ENCODE assay signal across 15 cellular contexts in genomic region chr16:963913-964695, GRCh38. TPM values are rescaled to one million over a fixed set of nuclear protein-coding genes. Genes with fewer than 3 reads are reported as not detected.
DNase-seq lines count a peak whose midpoint lies in the region; ATAC-seq and TF ChIP-seq lines count a peak whose summit lies in the region.
"Had no signal": no experiment of that assay in that cellular context is flagged by ENCODE, and none has a peak within 500 bp of the region (broad histone marks: within the 10 kb centered on the region; RNA-seq: fewer than 3 reads in every experiment).

No MANE protein-coding gene starts in this region.

- no peaks in the 10 kb centered on the region for H3K27me3 Mint-ChIP-seq in activated CD8-positive, alpha-beta T cell treated with anti-CD3 and anti-CD28 coated beads for 36 hours
- H3K27me3 Mint-ChIP-seq: stimulated activated naive B cell treated with anti-CD40 and anti-IgM and Interleukin-4, amounts not matched to agents 10 μg/mL and 1 μg/mL and 100 μg/mL, for 72 hours had no signal

- H3K9me3 ChIP-seq in skeletal muscle tissue (ENCODE audit: control insufficient read depth in 3 of 3, low read length in 3 of 3): no peaks in the 10 kb centered on the region
- H3K9me3 ChIP-seq: ascending aorta had no signal

- CTCF ChIA-PET in activated CD8-positive, alpha-beta T cell treated with anti-CD3 and anti-CD28 coated beads for 36 hours (lab: Charles Lee): interaction anchor here (0.7 to 1.2 kb wide), 4 partner anchors 16 to 93 kb away, joined by 3 to 4 read pairs (median 4); partner anchors contain the start of gene SOX8

- H3K9me3 Mint-ChIP-seq in activated CD8-positive, alpha-beta T cell treated with anti-CD3 and anti-CD28 coated beads for 36 hours: peaks cover 2% of the 10 kb centered on the region

- POLR2A ChIA-PET in activated CD8-positive, alpha-beta T cell treated with anti-CD3 and anti-CD28 coated beads for 36 hours (lab: Charles Lee): interaction anchor here (0.9 kb wide), 1 partner anchor 13 kb away, joined by 3 read pairs; no protein-coding TSS in a partner anchor

- H3K36me3 Mint-ChIP-seq in activated CD8-positive, alpha-beta T cell treated with anti-CD3 and anti-CD28 coated beads for 36 hours (ENCODE audit: low read depth): peaks cover 19% of the 10 kb centered on the region

- peak overlapping the region; percentile 41 for H3K4me3 Mint-ChIP-seq in activated CD8-positive, alpha-beta T cell treated with anti-CD3 and anti-CD28 coated beads for 36 hours
- H3K4me3 Mint-ChIP-seq: stimulated activated naive B cell treated with anti-CD40 and anti-IgM and Interleukin-4, amounts not matched to agents 10 μg/mL and 1 μg/mL and 100 μg/mL, for 72 hours had no signal

- DNase-seq in HFF-Myc (ENCODE audit: extremely low read depth, low read depth) (no peak), epithelial cell of esophagus (ENCODE audit: low read depth) (no peak)
- DNase-seq in activated CD8-positive, alpha-beta T cell treated with anti-CD3 and anti-CD28 coated beads for 36 hours: no peak
- no peak for DNase-seq in stimulated activated CD4-positive, alpha-beta T cell treated with anti-CD3 and anti-CD28 coated beads, Interleukin-12 subunit alpha, Interleukin-12 subunit beta, amount 100 ng/mL, for 4 hours
- DNase-seq: glutamatergic neuron; mesendoderm; NCI-H1694; OCI-M1; stimulated activated naive B cell treated with anti-CD40 and anti-IgM and Interleukin-4, amounts not matched to agents 10 μg/mL and 1 μg/mL and 100 μg/mL, for 72 hours; WERI-Rb-1 had no signal

- H3K27ac Mint-ChIP-seq in activated CD8-positive, alpha-beta T cell treated with anti-CD3 and anti-CD28 coated beads for 36 hours: peak overlapping the region; percentile 87
- H3K27ac Mint-ChIP-seq: stimulated activated naive B cell treated with anti-CD40 and anti-IgM and Interleukin-4, amounts not matched to agents 10 μg/mL and 1 μg/mL and 100 μg/mL, for 72 hours had no signal

- H3K4me1 Mint-ChIP-seq in activated CD8-positive, alpha-beta T cell treated with anti-CD3 and anti-CD28 coated beads for 36 hours (ENCODE audit: low read depth): peaks cover 23% of the 10 kb centered on the region

- H3K9ac ChIP-seq in skeletal muscle tissue (ENCODE audit: low read depth in 1 of 3, low read length in 3 of 3): peak overlapping the region in 1 of 3 donors; percentile 50

- no peak overlapping the region for H3K27ac ChIP-seq in skeletal muscle tissue (ENCODE audit: low read depth, low read length)
- H3K27ac ChIP-seq: ascending aorta, WERI-Rb-1 had no signal

- H3K27me3 ChIP-seq in skeletal muscle tissue (ENCODE audit: control insufficient read depth in 3 of 3, insufficient read depth in 3 of 3, low read length in 3 of 3): no peaks in the 10 kb centered on the region
- H3K27me3 ChIP-seq: ascending aorta had no signal

- H3K4me3 ChIP-seq in HFF-Myc (replicated peaks; ENCODE audit: low read depth, low read length): peak overlapping the region; percentile 18; the same call in 1 of the 2 replicates
- H3K4me3 ChIP-seq in epithelial cell of esophagus (ENCODE audit: low read length): peak overlapping the region; percentile 21
- peak overlapping the region; percentile 38 to 68 (median 46) for H3K4me3 ChIP-seq in skeletal muscle tissue (ENCODE audit: low read length in 3 of 3)
- H3K4me3 ChIP-seq: ascending aorta had no signal

- H3K36me3 ChIP-seq in skeletal muscle tissue (ENCODE audit: control insufficient read depth in 3 of 3, insufficient read depth in 3 of 3, low read length in 3 of 3): peaks cover 6 to 15% (median 13%) of the 10 kb centered on the region in 3 donors
- H3K36me3 ChIP-seq: WERI-Rb-1 had no signal

- ATAC-seq in activated CD8-positive, alpha-beta T cell treated with anti-CD3 and anti-CD28 coated beads for 36 hours: peak; percentile 34
- ATAC-seq in HG03520 (IDR thresholded peaks at IDR 0.05; ENCODE audit: unreplicated experiment) (no peak), GM21515 (IDR thresholded peaks at IDR 0.05; ENCODE audit: unreplicated experiment) (no peak), HG02885 (IDR thresholded peaks at IDR 0.05; ENCODE audit: poor library complexity, unreplicated experiment) (no peak)
- ATAC-seq: stimulated activated naive B cell treated with anti-CD40 and anti-IgM and Interleukin-4, amounts not matched to agents 10 μg/mL and 1 μg/mL and 100 μg/mL, for 72 hours had no signal

- H3K4me1 ChIP-seq in skeletal muscle tissue (ENCODE audit: control insufficient read depth in 3 of 3, insufficient read depth in 3 of 3, low read length in 3 of 3): peaks cover 4 to 20% (median 13%) of the 10 kb centered on the region in 3 donors
- H3K4me1 ChIP-seq: ascending aorta had no signal

- intact Hi-C loops in activated CD8-positive, alpha-beta T cell treated with anti-CD3 and anti-CD28 coated beads for 36 hours (cut with micrococcal nuclease): no loop called here

- TF ChIP-seq CTCF in HFF-Myc (IDR thresholded peaks at IDR 0.05; ENCODE audit: low read depth, low read length, missing control alignments): no peak
- no peak for TF ChIP-seq CTCF in activated CD8-positive, alpha-beta T cell treated with anti-CD3 and anti-CD28 coated beads for 36 hours (IDR thresholded peaks at IDR 0.05)
- TF ChIP-seq CTCF in epithelial cell of esophagus (IDR thresholded peaks at IDR 0.05; ENCODE audit: insufficient read depth, low read depth, low read length, missing control alignments): no peak

RNA-seq across cellular contexts. Expression of gene LMF1, which starts 6.7 kb away (rescaled TPM):
- 1 to 10 TPM; 8.7 to 9.7 TPM for total RNA-seq in activated CD8-positive, alpha-beta T cell treated with anti-CD3 and anti-CD28 coated beads for 36 hours
- 6.8 TPM for total RNA-seq in skeletal muscle tissue

RNA-seq across cellular contexts. Expression of gene SOX8, which starts 17.5 kb away (rescaled TPM):
- total RNA-seq in activated CD8-positive, alpha-beta T cell treated with anti-CD3 and anti-CD28 coated beads for 36 hours: 1 to 10 TPM; 1.6 to 2.1 TPM
- total RNA-seq in skeletal muscle tissue: 26.1 TPM
